ENCODE assay signal across 30 cellular contexts in the genomic region with DNA sequence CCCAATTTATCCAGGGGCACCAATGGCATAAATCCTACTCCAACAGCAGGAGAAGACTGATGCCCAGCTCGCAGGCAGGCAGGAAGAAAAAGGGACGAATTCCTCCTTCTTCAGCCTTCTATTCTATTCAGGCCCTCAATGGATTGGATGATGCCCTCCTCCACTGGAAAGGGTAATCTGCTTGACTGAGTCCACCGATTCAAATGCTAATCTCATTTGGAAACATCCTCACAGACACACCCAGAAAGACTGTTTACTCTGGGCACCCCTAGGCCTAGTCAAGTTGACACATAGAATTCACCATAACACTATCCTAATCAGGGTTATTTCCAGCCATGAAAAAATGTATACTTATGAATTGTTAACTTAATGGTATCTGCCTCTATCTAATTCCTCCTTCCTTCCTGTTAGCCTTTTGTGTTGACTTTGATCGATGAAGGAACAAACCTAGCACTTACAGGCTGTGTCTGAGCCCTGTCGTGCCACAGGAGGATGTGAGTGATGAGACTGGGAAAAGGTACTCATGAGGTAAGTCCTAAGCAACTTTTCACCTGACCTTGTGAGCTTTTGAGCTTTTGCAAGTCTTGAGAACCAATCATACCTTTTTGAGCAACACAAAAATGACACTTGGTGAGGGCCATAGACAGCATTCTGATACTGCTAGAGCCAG. TPM values are rescaled to one million over a fixed set of nuclear protein-coding genes. Genes with fewer than 3 reads are reported as not detected.
DNase-seq lines count a peak whose midpoint lies in the region; ATAC-seq, FAIRE-seq and TF ChIP-seq lines count a peak whose summit lies in the region.
"Had no signal": no experiment of that assay in that cellular context is flagged by ENCODE, and none has a peak within 500 bp of the region (broad histone marks: within the 10 kb centered on the region; RNA-seq: fewer than 3 reads in every experiment).

No MANE protein-coding gene starts in this region.

- no peak for FAIRE-seq in urothelium cell line (lab: Jason Lieb, UNC)
- FAIRE-seq in GM12892 (lab: Jason Lieb, UNC): no peak

- TF ChIP-seq POLR2A in GM12892 (IDR thresholded peaks at IDR 0.05; ENCODE audit: low read depth, low read length): no peak

- H3K27ac ChIP-seq in foreskin keratinocyte (peak overlapping the region; percentile 60), left lung (no peak overlapping the region)
- H3K27ac ChIP-seq: 22Rv1, body of pancreas, dorsolateral prefrontal cortex, gastroesophageal sphincter, hepatocyte, left ventricle myocardium inferior, psoas muscle, RWPE1, sigmoid colon, SK-N-MC had no signal

- intact Hi-C loops in left lung (cut with DNase I): no loop called here

- ATAC-seq in foreskin keratinocyte (peak; percentile 58), left lung (no peak)
- ATAC-seq: body of pancreas; gastroesophageal sphincter; naive thymus-derived CD4-positive, alpha-beta T cell; psoas muscle; stimulated activated naive B cell treated with anti-CD40 and anti-IgM and Interleukin-4, amounts not matched to agents 10 μg/mL and 1 μg/mL and 100 μg/mL, for 72 hours; T-helper 17 cell had no signal

- H3K9me3 ChIP-seq in left lung: no peaks in the 10 kb centered on the region
- H3K9me3 ChIP-seq: body of pancreas, left ventricle myocardium inferior, psoas muscle, sigmoid colon had no signal

- H3K4me1 ChIP-seq in foreskin keratinocyte (peaks cover 26% of the 10 kb centered on the region), left lung (no peaks in the 10 kb centered on the region)
- H3K4me1 ChIP-seq: body of pancreas, left ventricle myocardium inferior, psoas muscle, sigmoid colon had no signal

- H3K36me3 ChIP-seq in left lung: no peaks in the 10 kb centered on the region
- H3K36me3 ChIP-seq: gastroesophageal sphincter, left ventricle myocardium inferior, sigmoid colon had no signal

- TF ChIP-seq CTCF in foreskin keratinocyte (conservative IDR thresholded peaks at IDR 0.05) (no peak), left lung (IDR thresholded peaks at IDR 0.05) (no peak)

- H3K4me3 ChIP-seq in left lung: no peak overlapping the region
- H3K4me3 ChIP-seq: body of pancreas, dorsolateral prefrontal cortex, gastroesophageal sphincter, hepatocyte, left ventricle myocardium inferior, psoas muscle, sigmoid colon, SK-N-MC had no signal

- no peaks in the 10 kb centered on the region for H3K27me3 ChIP-seq in foreskin keratinocyte
- peaks cover 40 to 99% of the 10 kb centered on the region in 2 donors for H3K27me3 ChIP-seq in left lung
- H3K27me3 ChIP-seq: body of pancreas had no signal

- peak; percentile 9 for DNase-seq in NCI-H146 (lab: John Stamatoyannopoulos, UW)
- DNase-seq in NCI-H146 treated with DMSO at 0.1 percent for 48 hours (lab: John Stamatoyannopoulos, UW; ENCODE audit: unreplicated experiment): no peak
- DNase-seq in NCI-H82 treated with DMSO at 0.1 percent for 48 hours (lab: John Stamatoyannopoulos, UW; ENCODE audit: unreplicated experiment): peak; percentile 14
- DNase-seq in foreskin keratinocyte: no peak
- DNase-seq in urothelium cell line (ENCODE audit: low spot score): peak; percentile 14
- no peak for DNase-seq in left lung
- no peak for DNase-seq in GM12892 (ENCODE audit: insufficient read length)
- no peak for DNase-seq in stimulated activated CD8-positive, alpha-beta memory T cell treated with anti-CD3 and anti-CD28 coated beads, Interleukin-4, amount 100 ng/mL, for 48 hours
- DNase-seq: activated CD4-positive, alpha-beta T cell treated with anti-CD3 and anti-CD28 coated beads, Interleukin-2, amount 10 ng/mL, durations not matched to agents 24 days and 14 days; activated T-cell treated with anti-CD3 and anti-CD28 coated beads, Interleukin-2, amount 50 U/mL, for 24 hours; body of pancreas; dorsolateral prefrontal cortex; left ventricle myocardium inferior; naive thymus-derived CD4-positive, alpha-beta T cell; NCI-H1048; NCI-H2029; NCI-H2227 treated with DMSO at 0.1 percent for 48 hours; NCI-H526 treated with DMSO at 0.1 percent for 48 hours; nucleus accumbens; psoas muscle; sigmoid colon; stimulated activated CD4-positive, alpha-beta T cell treated with anti-CD3 and anti-CD28 coated beads, Interleukin-4, amount 100 ng/mL, for 4 hours; stimulated activated naive B cell treated with anti-CD40 and anti-IgM and Interleukin-4, amounts not matched to agents 10 μg/mL and 1 μg/mL and 100 μg/mL, for 72 hours; T-helper 17 cell had no signal

RNA-seq across cellular contexts. Expression of a gene that starts 36.5 kb away (rescaled TPM):
- total RNA-seq in foreskin keratinocyte (28.0 and 30.9 TPM in 2 replicates), left lung (under 1 TPM; 0.10 to 0.29 TPM)
- 35.0 and 37.7 TPM in 2 replicates for polyA plus RNA-seq in foreskin keratinocyte
- polyA plus RNA-seq in GM12892 (2012; ENCODE audit: missing spikeins): not detected
- total RNA-seq: body of pancreas, T-helper 17 cell had no signal
- polyA plus RNA-seq: CD14-positive monocyte; naive thymus-derived CD4-positive, alpha-beta T cell had no signal

Comparison
In these comparisons a context has a peak if more than half of its experiments do, and no peak if none do; other contexts are left out.
1. DNase-seq: peak in NCI-H146 (single experiment), NCI-H82 treated with DMSO at 0.1 percent for 48 hours (single experiment) and urothelium cell line (single experiment); none in NCI-H146 treated with DMSO at 0.1 percent for 48 hours (single experiment), foreskin keratinocyte (0 of 2), left lung (0 of 2), GM12892 (single experiment) and stimulated activated CD8-positive, alpha-beta memory T cell treated with anti-CD3 and anti-CD28 coated beads, Interleukin-4, amount 100 ng/mL, for 48 hours (single experiment).
2. RNA of a gene that starts 36.5 kb away (total RNA-seq): 28.0 to 30.9 TPM in foreskin keratinocyte; 0.10 to 0.29 TPM in left lung; every median in the first group is over 10 times any median in the second.